Comparison of ENCODE assay signal across 22 cellular contexts in the genomic region with DNA sequence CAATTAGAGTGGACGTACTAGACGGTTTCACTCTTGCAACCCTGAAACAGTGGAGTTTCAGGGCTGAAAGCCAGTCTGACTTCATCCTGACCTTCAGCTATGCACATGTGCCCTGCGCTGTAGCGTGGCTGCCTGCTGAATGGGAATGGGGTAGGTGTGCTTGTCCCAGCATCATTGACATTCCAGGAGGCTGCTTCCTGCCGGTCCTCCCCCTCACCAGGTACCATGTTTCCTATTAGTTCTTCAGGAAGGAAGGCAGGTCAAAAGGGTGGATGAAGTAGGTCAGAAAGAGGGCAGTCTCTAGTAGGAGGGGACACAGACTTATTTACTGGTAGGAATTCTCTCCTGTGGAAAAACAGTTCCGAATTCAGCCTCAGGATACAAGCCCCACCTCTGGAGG.
"Had no signal": no experiment of that assay in that cellular context is flagged by ENCODE, and none has a peak within 500 bp of the region (broad histone marks: within the 10 kb centered on the region; RNA-seq: fewer than 3 reads in every experiment).

No MANE protein-coding gene starts in this region.

- H2AFZ ChIP-seq: neural progenitor cell, parathyroid adenoma had no signal

- H3K79me2 ChIP-seq: parathyroid adenoma had no signal

- DNase-seq: colonic mucosa; effector CD8-positive, alpha-beta T cell; foreskin keratinocyte; heart left ventricle; hippocampal formation; kidney; left lung; mesenchymal stem cell; mucosa of descending colon; naive B cell; stimulated activated CD4-positive, alpha-beta T cell treated with anti-CD3 and anti-CD28 coated beads, Interleukin-4, amount 100 ng/mL, for 4 hours; upper lobe of right lung; uterus had no signal

- FAIRE-seq: endothelial cell of umbilical vein, kidney had no signal

- H3K4me3 ChIP-seq: colonic mucosa, esophagus muscularis mucosa, gastroesophageal sphincter, heart left ventricle, left lung, mucosa of descending colon, neural progenitor cell, prostate gland, right atrium auricular region, thoracic aorta, tibial nerve, upper lobe of right lung, uterus had no signal

- H3K9ac ChIP-seq: neural progenitor cell, parathyroid adenoma had no signal

- H3K4me2 ChIP-seq: neural progenitor cell had no signal

- H3K27ac ChIP-seq: colonic mucosa, esophagus muscularis mucosa, foreskin keratinocyte, gastroesophageal sphincter, heart left ventricle, left lung, neural progenitor cell, parathyroid adenoma, prostate gland, right atrium auricular region, thoracic aorta, tibial nerve, upper lobe of right lung, uterus had no signal

- H3K4me1 ChIP-seq: colonic mucosa, esophagus muscularis mucosa, heart left ventricle, left lung, parathyroid adenoma, prostate gland, right atrium auricular region, upper lobe of right lung, uterus had no signal

- H3K9me3 ChIP-seq: colonic mucosa, esophagus muscularis mucosa, gastroesophageal sphincter, heart left ventricle, left lung, mucosa of descending colon, prostate gland, right atrium auricular region, thoracic aorta, tibial nerve, upper lobe of right lung, uterus had no signal

- H3K27me3 ChIP-seq: colonic mucosa, esophagus muscularis mucosa, foreskin keratinocyte, gastroesophageal sphincter, heart left ventricle, left lung, right atrium auricular region, tibial nerve, upper lobe of right lung, uterus had no signal

- H3K36me3 ChIP-seq: colonic mucosa, esophagus muscularis mucosa, gastroesophageal sphincter, heart left ventricle, left lung, neural progenitor cell, prostate gland, right atrium auricular region, thoracic aorta, tibial nerve, upper lobe of right lung, uterus had no signal
